ENCODE assay signal across 8 cellular contexts in genomic region chr10:18650618-18651017, GRCh38. TPM values are rescaled to one million over a fixed set of nuclear protein-coding genes. Genes with fewer than 3 reads are reported as not detected.
DNase-seq lines count a peak whose midpoint lies in the region; ATAC-seq and TF ChIP-seq lines count a peak whose summit lies in the region.

No MANE protein-coding gene starts in this region.

- TF ChIP-seq CTCF in OCI-LY7 (conservative IDR thresholded peaks at IDR 0.05; ENCODE audit: low read length) (no peak), endothelial cell (IDR thresholded peaks at IDR 0.05; ENCODE audit: unreplicated experiment) (no peak), ovary (IDR thresholded peaks at IDR 0.05) (no peak)

- no peaks in the 10 kb centered on the region for H3K9me2 ChIP-seq in OCI-LY7 (ENCODE audit: insufficient read depth, low read length)

- no peak for TF ChIP-seq POLR2A in ovary (IDR thresholded peaks at IDR 0.05)

- peak overlapping the region; percentile 67 for H3K27ac Mint-ChIP-seq in endothelial cell (ENCODE audit: unreplicated experiment)

- WGBS in ovary, 3 donors, result 1 to 2% (median 1%) methylated on average over 4 of the region's 4 CpGs

- peaks cover 2% of the 10 kb centered on the region; the same call in 1 of the 2 replicates for H3K36me3 ChIP-seq in ES-I3 (ENCODE audit: insufficient read depth, low read length)
- peaks cover 27% of the 10 kb centered on the region for H3K36me3 ChIP-seq in OCI-LY7 (ENCODE audit: insufficient read depth, low read length)
- no peaks in the 10 kb centered on the region for H3K36me3 ChIP-seq in ovary

- H3K4me3 Mint-ChIP-seq in endothelial cell (ENCODE audit: unreplicated experiment), result peak overlapping the region; percentile 96

- no peaks in the 10 kb centered on the region for H3K36me3 Mint-ChIP-seq in endothelial cell (ENCODE audit: low read depth, unreplicated experiment)

- intact Hi-C loops in OCI-LY7 (cut with micrococcal nuclease; ENCODE audit: unreplicated experiment) (loop anchor here (1.0 to 10.0 kb wide), 3 partner anchors 9 to 1354 kb away; partner anchors contain the start of genes ARL5B and STAM), ovary (cut with DNase I) (loop anchor here in 1 of 4 donors (10.0 kb wide), 1 partner anchor 986 kb away; no protein-coding TSS in a partner anchor)

- H3K4me1 Mint-ChIP-seq in endothelial cell (ENCODE audit: unreplicated experiment), result peaks cover 6% of the 10 kb centered on the region

- peak overlapping the region; percentile 73; the same call in 1 of the 2 replicates for H2AFZ ChIP-seq in OCI-LY7 (ENCODE audit: low read length)

- peak overlapping the region; percentile 90 for H3K9ac ChIP-seq in ES-I3 (ENCODE audit: low read depth, low read length)

- H3K27me3 Mint-ChIP-seq in endothelial cell (ENCODE audit: unreplicated experiment), result no peaks in the 10 kb centered on the region

- H3K4me1 ChIP-seq in ES-I3 (ENCODE audit: insufficient read depth, low read length) (no peaks in the 10 kb centered on the region), OCI-LY7 (ENCODE audit: insufficient read depth, low read length, poor library complexity, severe bottlenecking) (peaks cover 17% of the 10 kb centered on the region), ovary (ENCODE audit: insufficient read depth) (peaks cover 4% of the 10 kb centered on the region)

- peak overlapping the region; percentile 100 for H3K4me2 ChIP-seq in OCI-LY7 (ENCODE audit: low read length)

- H3K27me3 ChIP-seq in ovary, result no peaks in the 10 kb centered on the region

- DNase-seq in OCI-LY7 (ENCODE audit: low spot score) (peak; percentile 28), endothelial cell (ENCODE audit: low spot score) (no peak), ovary (no peak), NCI-H524 treated with DMSO at 0.1 percent for 48 hours (lab: John Stamatoyannopoulos, UW) (no peak), kidney glomerular epithelial cell (lab: John Stamatoyannopoulos, UW) (no peak)

- H3K79me2 ChIP-seq in OCI-LY7 (ENCODE audit: insufficient read depth, low read depth, low read length), result peaks cover 51% of the 10 kb centered on the region

- H3K4me3 ChIP-seq in OCI-LY7 (ENCODE audit: low read depth, low read length, poor library complexity, severe bottlenecking), result peak overlapping the region; percentile 86
- peak overlapping the region; percentile 72 for H3K4me3 ChIP-seq in ovary

- CTCF ChIA-PET in OCI-LY7 (lab: Charles Lee; ENCODE audit: unreplicated experiment), result no interaction called here

- no peak for TF ChIP-seq EP300 in ovary (IDR thresholded peaks at IDR 0.05)

- POLR2A ChIA-PET in OCI-LY7 (lab: Charles Lee), result interaction anchor here (0.5 to 1.1 kb wide), 3 partner anchors 9 to 24 kb away, joined by 3 to 12 read pairs (median 3); partner anchors contain the start of gene ARL5B

- BruUV-seq in OCI-LY7 (replicated peaks; lab: Mats Ljungman, UMichigan), result no TSS peak

- no peaks in the 10 kb centered on the region for H3K9me3 ChIP-seq in ES-I3 (ENCODE audit: control insufficient read depth, insufficient read depth, low read length)
- no peaks in the 10 kb centered on the region for H3K9me3 ChIP-seq in OCI-LY7 (ENCODE audit: low read length)
- H3K9me3 ChIP-seq in ovary, result no peaks in the 10 kb centered on the region

- ATAC-seq in HG02623 (IDR thresholded peaks at IDR 0.05; ENCODE audit: unreplicated experiment), result no peak
- no peak for ATAC-seq in esophagus mucosa

- H3K27ac ChIP-seq in OCI-LY7 (ENCODE audit: low read depth, low read length, poor library complexity, severe bottlenecking), result peak overlapping the region; percentile 80
- no peak overlapping the region for H3K27ac ChIP-seq in ovary

- no peaks in the 10 kb centered on the region for H3K9me3 Mint-ChIP-seq in endothelial cell (ENCODE audit: unreplicated experiment)

- H4K20me1 ChIP-seq in OCI-LY7 (ENCODE audit: insufficient read depth, low read length), result peaks cover 5% of the 10 kb centered on the region; the same call in 1 of the 2 replicates

RNA-seq across cellular contexts. Expression of gene NSUN6, which starts 0.8 kb away (rescaled TPM):
- 20.0 and 23.2 TPM in 2 replicates for total RNA-seq in OCI-LY7 (2014; rRNA removed; shearing (Covaris generic))
- 27.2 and 36.0 TPM in 2 replicates for total RNA-seq in OCI-LY7 (2022)
- 11.6 TPM for total RNA-seq in endothelial cell (ENCODE audit: unreplicated experiment)
- 10 to 100 TPM; 13.0 to 19.5 (median 15.5) TPM for total RNA-seq in ovary
- 1 to 10 TPM; 8.9 to 9.7 TPM for polyA plus RNA-seq in ovary
- 4.8 TPM for total RNA-seq in esophagus mucosa

RNA-seq across cellular contexts. Expression of gene ARL5B, which starts 8.6 kb away (rescaled TPM):
- 9.9 and 11.5 TPM in 2 replicates for total RNA-seq in OCI-LY7 (2014; rRNA removed; shearing (Covaris generic))
- total RNA-seq in OCI-LY7 (2022) (17.5 and 20.0 TPM in 2 replicates), endothelial cell (ENCODE audit: unreplicated experiment) (22.9 TPM), ovary (10 to 100 TPM; 10.5 to 19.1 (median 13.0) TPM), esophagus mucosa (9.5 TPM)
- 1 to 10 TPM; 6.0 to 7.2 TPM for polyA plus RNA-seq in ovary
